14 cellular contexts compared by ENCODE assay signal in the genomic region with DNA sequence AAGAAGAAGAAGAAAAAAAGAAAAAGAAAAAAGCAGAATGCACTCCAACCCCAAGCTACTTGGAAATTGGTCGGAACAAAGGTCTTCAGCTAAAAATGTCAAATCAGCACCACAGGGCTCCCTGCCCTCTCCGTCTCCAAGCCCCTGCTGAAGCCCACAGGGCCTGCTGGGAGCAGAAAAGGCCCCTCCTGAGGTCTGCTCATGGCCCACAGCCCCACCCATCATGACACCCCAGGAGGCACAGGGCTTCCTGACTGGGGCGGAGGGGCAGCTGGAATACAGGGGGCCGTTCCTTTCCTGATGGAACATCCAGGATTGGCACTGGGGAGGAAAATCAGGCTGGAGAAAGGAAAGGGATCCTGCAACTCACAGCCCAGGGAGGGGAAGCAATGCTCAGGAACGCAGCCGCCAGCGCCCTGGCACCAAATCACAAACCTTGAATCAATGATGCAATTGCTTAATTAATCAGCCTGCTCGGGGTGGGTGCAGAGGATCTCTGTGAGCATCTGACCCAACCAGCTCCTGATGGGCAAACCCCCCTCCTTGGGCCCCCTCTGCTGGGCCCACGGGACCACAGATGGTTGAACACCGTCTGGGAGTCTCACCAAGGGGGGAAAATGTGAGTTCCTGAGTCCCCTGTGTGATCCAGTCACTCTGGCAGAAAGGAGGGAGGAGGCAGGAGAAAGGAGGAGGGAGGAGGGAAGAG.
DNase-seq lines count a peak whose midpoint lies in the region; TF ChIP-seq lines count a peak whose summit lies in the region.
"Had no signal": no experiment of that assay in that cellular context is flagged by ENCODE, and none has a peak within 500 bp of the region (broad histone marks: within the 10 kb centered on the region; RNA-seq: fewer than 3 reads in every experiment).

No MANE protein-coding gene starts in this region.

- H3K27ac Mint-ChIP-seq in nephron: peak overlapping the region; percentile 93 to 98 (median 98)
- H3K27ac Mint-ChIP-seq: stimulated activated effector memory CD8-positive, alpha-beta T cell treated with anti-CD3 and anti-CD28 coated beads, Interleukin-12 subunit alpha, Interleukin-12 subunit beta, amount 100 ng/mL, for 72 hours; T-helper 1 cell treated with Interleukin-12 subunit alpha and Interleukin-12 subunit beta and Interleukin-4 antibody, amounts not matched to agents 30 μg/mL and 1 μg/mL, for 36 hours had no signal

- H3K27me3 ChIP-seq in fibroblast of lung (ENCODE audit: control insufficient read depth, insufficient read depth, low read length): no peaks in the 10 kb centered on the region
- H3K27me3 ChIP-seq in uterus: no peaks in the 10 kb centered on the region

- H2AFZ ChIP-seq in fibroblast of lung (ENCODE audit: low read length): no peak overlapping the region

- peak overlapping the region; percentile 68 to 81 (median 75) for H3K4me3 Mint-ChIP-seq in nephron
- H3K4me3 Mint-ChIP-seq: stimulated activated effector memory CD8-positive, alpha-beta T cell treated with anti-CD3 and anti-CD28 coated beads, Interleukin-12 subunit alpha, Interleukin-12 subunit beta, amount 100 ng/mL, for 72 hours; T-helper 1 cell treated with Interleukin-12 subunit alpha and Interleukin-12 subunit beta and Interleukin-4 antibody, amounts not matched to agents 30 μg/mL and 1 μg/mL, for 36 hours had no signal

- no peak overlapping the region for H3K9ac ChIP-seq in fibroblast of lung (ENCODE audit: insufficient read depth, low read length)

- no peak overlapping the region for H3K4me2 ChIP-seq in fibroblast of lung (ENCODE audit: extremely low read depth, insufficient read depth, low read length)

- intact Hi-C loops in uterus (cut with DNase I; ENCODE audit: low total_unique reads): no loop called here

- DNase-seq in NCI-H2227 (lab: John Stamatoyannopoulos, UW; ENCODE audit: unreplicated experiment) (peak; percentile 12), NCI-H2227 treated with DMSO at 0.1 percent for 48 hours (lab: John Stamatoyannopoulos, UW) (no peak), fibroblast of lung (ENCODE audit: low read depth in 2 of 2) (peak; percentile 33 to 39), uterus (peak; percentile 75), hippocampal formation (lab: John Stamatoyannopoulos, UW) (no peak)
- no peak for DNase-seq in activated T-cell treated with anti-CD3 and anti-CD28 coated beads, Interleukin-2, amount 50 U/mL, for 1 hour
- DNase-seq in stimulated activated CD4-positive, alpha-beta T cell treated with anti-CD3 and anti-CD28 coated beads, Interleukin-12 subunit alpha, Interleukin-12 subunit beta, amount 100 ng/mL, for 4 hours: no peak
- DNase-seq: 8988T, kidney, NCI-H510A, small intestine had no signal

- H3K27me3 Mint-ChIP-seq in nephron (ENCODE audit: low read depth): no peaks in the 10 kb centered on the region

- no peaks in the 10 kb centered on the region for H3K36me3 ChIP-seq in fibroblast of lung (ENCODE audit: control insufficient read depth, insufficient read depth, low read length)
- H3K36me3 ChIP-seq in uterus: no peaks in the 10 kb centered on the region

- H3K9me3 Mint-ChIP-seq in nephron: no peaks in the 10 kb centered on the region
- H3K9me3 Mint-ChIP-seq: stimulated activated effector memory CD8-positive, alpha-beta T cell treated with anti-CD3 and anti-CD28 coated beads, Interleukin-12 subunit alpha, Interleukin-12 subunit beta, amount 100 ng/mL, for 72 hours; T-helper 1 cell treated with Interleukin-12 subunit alpha and Interleukin-12 subunit beta and Interleukin-4 antibody, amounts not matched to agents 30 μg/mL and 1 μg/mL, for 36 hours had no signal

- TF ChIP-seq POLR2A in uterus (IDR thresholded peaks at IDR 0.05): no peak

- no peaks in the 10 kb centered on the region for H3K4me1 ChIP-seq in fibroblast of lung (ENCODE audit: control insufficient read depth, extremely low read depth, insufficient read depth, low read length)
- H3K4me1 ChIP-seq in uterus: peaks cover 5 to 26% of the 10 kb centered on the region in 2 donors

- no peaks in the 10 kb centered on the region for H4K20me1 ChIP-seq in fibroblast of lung (ENCODE audit: control insufficient read depth, extremely low read depth, insufficient read depth, low read length)

- H3K36me3 Mint-ChIP-seq in nephron (ENCODE audit: low read depth): peaks cover 2% of the 10 kb centered on the region
- H3K36me3 Mint-ChIP-seq: stimulated activated effector memory CD8-positive, alpha-beta T cell treated with anti-CD3 and anti-CD28 coated beads, Interleukin-12 subunit alpha, Interleukin-12 subunit beta, amount 100 ng/mL, for 72 hours had no signal

- H3K27ac ChIP-seq in fibroblast of lung (ENCODE audit: insufficient read depth, low read length): no peak overlapping the region
- H3K27ac ChIP-seq in uterus: peak overlapping the region; percentile 81 to 87

- H3K79me2 ChIP-seq in fibroblast of lung (ENCODE audit: control insufficient read depth, insufficient read depth, low read length): no peaks in the 10 kb centered on the region

- H3K9me3 ChIP-seq in fibroblast of lung (ENCODE audit: control insufficient read depth, insufficient read depth, low read depth, low read length) (no peaks in the 10 kb centered on the region), uterus (no peaks in the 10 kb centered on the region)

- TF ChIP-seq CTCF in fibroblast of lung (conservative IDR thresholded peaks at IDR 0.05 in 1 of 2, IDR thresholded peaks at IDR 0.05 in 1 of 2; ENCODE audit: low read depth in 1 of 2, low read length in 2 of 2) (no peak), nephron (IDR thresholded peaks at IDR 0.05; ENCODE audit: unreplicated experiment in 3 of 3) (no peak), uterus (IDR thresholded peaks at IDR 0.05) (no peak)

- H3K4me3 ChIP-seq in fibroblast of lung (replicated peaks in 1 of 4; ENCODE audit: control extremely low read depth in 1 of 4, insufficient read depth in 1 of 4, low read depth in 3 of 4, low read length in 4 of 4): no peak overlapping the region
- H3K4me3 ChIP-seq in uterus: no peak overlapping the region

- peaks cover 91% of the 10 kb centered on the region for H3K4me1 Mint-ChIP-seq in nephron
- H3K4me1 Mint-ChIP-seq: stimulated activated effector memory CD8-positive, alpha-beta T cell treated with anti-CD3 and anti-CD28 coated beads, Interleukin-12 subunit alpha, Interleukin-12 subunit beta, amount 100 ng/mL, for 72 hours had no signal

Comparison
In these comparisons a context has a peak if more than half of its experiments do, and no peak if none do; other contexts are left out.
1. DNase-seq: peak in NCI-H2227 (single experiment), fibroblast of lung (2 of 2) and uterus (2 of 2); none in NCI-H2227 treated with DMSO at 0.1 percent for 48 hours (single experiment), activated T-cell treated with anti-CD3 and anti-CD28 coated beads, Interleukin-2, amount 50 U/mL, for 1 hour (single experiment), hippocampal formation (0 of 2) and stimulated activated CD4-positive, alpha-beta T cell treated with anti-CD3 and anti-CD28 coated beads, Interleukin-12 subunit alpha, Interleukin-12 subunit beta, amount 100 ng/mL, for 4 hours (single experiment).